In the genomic region with DNA sequence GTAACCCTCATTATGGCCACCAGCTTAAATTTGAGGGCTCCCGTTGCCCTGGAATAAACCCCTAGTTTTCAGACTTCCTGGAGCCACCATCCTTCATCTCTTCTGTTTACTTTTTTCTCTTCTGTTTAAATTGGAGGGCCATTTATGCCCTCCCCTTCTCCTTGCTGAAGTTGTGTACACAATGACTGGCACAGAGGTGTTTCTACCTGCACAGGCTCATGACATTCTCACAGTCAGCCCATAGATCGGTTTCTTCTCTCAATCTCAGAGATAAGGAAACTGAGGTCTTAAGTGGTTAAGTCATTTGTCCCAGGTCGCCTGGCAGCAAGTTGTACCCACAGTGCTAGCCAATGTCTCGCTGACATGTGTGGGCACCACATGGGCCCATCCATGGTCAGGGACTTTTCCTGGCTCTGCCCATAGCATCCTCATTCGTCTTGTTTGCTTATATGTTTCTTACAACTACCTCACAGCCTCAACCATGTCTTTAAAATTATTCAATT, we compare ENCODE assay signal across 16 cellular contexts.
A peak's percentile ranks its signal among the peaks of the same experiment; 100 is the strongest.
DNase-seq lines count a peak whose midpoint lies in the region; ATAC-seq, FAIRE-seq and TF ChIP-seq lines count a peak whose summit lies in the region.
"Had no signal": no experiment of that assay in that cellular context is flagged by ENCODE, and none has a peak within 500 bp of the region (broad histone marks: within the 10 kb centered on the region; RNA-seq: fewer than 3 reads in every experiment).

No MANE protein-coding gene starts in this region.

- H3K4me3 ChIP-seq in pancreas: no peak overlapping the region
- H3K4me3 ChIP-seq: BLaER1 treated with 17β-estradiol and CSF1 and Interleukin-3, amounts not matched to agents 10 nM and 100 nM; neural progenitor cell had no signal

- intact Hi-C loops in pancreas (cut with DNase I): no loop called here

- H3K27me3 ChIP-seq in pancreas: no peaks in the 10 kb centered on the region
- H3K27me3 ChIP-seq: BLaER1 treated with 17β-estradiol and CSF1 and Interleukin-3, amounts not matched to agents 10 nM and 100 nM; neural progenitor cell had no signal

- no peaks in the 10 kb centered on the region for H3K9me3 ChIP-seq in pancreas

- 16 to 25% methylated on average over 5 of the region's 5 CpGs for WGBS in pancreas, 2 donors

- H3K27ac ChIP-seq in epithelial cell of prostate (peak overlapping the region; percentile 63), pancreas (peak overlapping the region in 3 of 4 donors; percentile 19 to 61 (median 26))
- H3K27ac ChIP-seq: BLaER1 treated with 17β-estradiol and CSF1 and Interleukin-3, amounts not matched to agents 10 nM and 100 nM; neural progenitor cell had no signal

- no peak for TF ChIP-seq CTCF in pancreas (IDR thresholded peaks at IDR 0.05)

- DNase-seq in DMS53 (lab: John Stamatoyannopoulos, UW): peak; percentile 91
- DNase-seq in NCI-H1105 treated with DMSO at 0.1 percent for 48 hours (lab: John Stamatoyannopoulos, UW): peak; percentile 95
- no peak for DNase-seq in epithelial cell of prostate (ENCODE audit: low read depth, low spot score)
- DNase-seq in pancreas: peak in 4 of 6 donors; percentile 50 to 71 (median 64)
- no peak for DNase-seq in amygdala (lab: John Stamatoyannopoulos, UW)
- DNase-seq in stimulated activated naive CD4-positive, alpha-beta T cell (lab: John Stamatoyannopoulos, UW): no peak
- DNase-seq: activated gamma-delta T cell treated with Interleukin-2 at 50 U/mL for 16 hours, hypothalamus, Kasumi-1, left ventricle myocardium superior, NCI-H2171 treated with DMSO at 0.1 percent for 48 hours, substantia nigra had no signal

- ATAC-seq in pancreas (peak; percentile 83 to 90 (median 88)), GM21619 (IDR thresholded peaks at IDR 0.05; ENCODE audit: unreplicated experiment) (no peak)
- ATAC-seq: left ventricle myocardium superior had no signal

- H3K4me1 ChIP-seq in pancreas: peaks cover 8 to 30% (median 14%) of the 10 kb centered on the region in 3 donors
- H3K4me1 ChIP-seq: BLaER1 treated with 17β-estradiol and CSF1 and Interleukin-3, amounts not matched to agents 10 nM and 100 nM; neural progenitor cell had no signal

- H3K36me3 ChIP-seq in pancreas: no peaks in the 10 kb centered on the region
- H3K36me3 ChIP-seq: BLaER1 treated with 17β-estradiol and CSF1 and Interleukin-3, amounts not matched to agents 10 nM and 100 nM; neural progenitor cell had no signal

- no peak for FAIRE-seq in pancreas (lab: Jason Lieb, UNC)
- FAIRE-seq: GM12891 had no signal

Comparison
In these comparisons a context has a peak if more than half of its experiments do, and no peak if none do; other contexts are left out.
1. DNase-seq: peak in DMS53 (single experiment), NCI-H1105 treated with DMSO at 0.1 percent for 48 hours (single experiment) and pancreas (4 of 6); none in epithelial cell of prostate (single experiment), amygdala (0 of 56) and stimulated activated naive CD4-positive, alpha-beta T cell (0 of 6).